In the genomic region with DNA sequence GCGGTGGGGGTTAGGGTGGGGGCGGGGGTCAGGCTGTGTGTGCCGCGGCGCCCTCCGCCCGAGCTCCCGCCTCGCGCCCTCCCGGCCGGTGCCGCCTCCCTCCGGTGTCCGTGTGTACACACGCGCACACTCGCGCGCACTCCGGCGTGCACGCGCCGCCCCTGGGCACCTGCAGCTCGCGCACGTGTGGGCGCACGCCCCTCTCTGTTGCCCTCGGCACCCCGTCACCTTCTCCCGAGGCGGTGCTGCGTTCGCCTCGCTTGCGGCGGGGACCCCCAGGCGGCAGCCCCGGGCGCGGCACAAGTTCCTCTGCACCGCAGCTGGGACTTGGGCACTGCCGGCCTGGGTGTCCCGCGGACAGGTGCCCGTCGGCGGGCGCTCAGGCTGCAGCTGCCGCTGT, we compare ENCODE assay signal across 8 cellular contexts. TPM values are rescaled to one million over a fixed set of nuclear protein-coding genes. Genes with fewer than 3 reads are reported as not detected.
DNase-seq lines count a peak whose midpoint lies in the region; ATAC-seq and TF ChIP-seq lines count a peak whose summit lies in the region.

No MANE protein-coding gene starts in this region.

- H2BK5ac ChIP-seq in trophoblast cell (ENCODE audit: low read depth, low read length, poor library complexity) = no peak overlapping the region

- H3K27ac Mint-ChIP-seq in activated CD8-positive, alpha-beta T cell treated with anti-CD3 and anti-CD28 coated beads for 36 hours = no peak overlapping the region

- no peaks in the 10 kb centered on the region for H3K36me3 ChIP-seq in trophoblast cell (ENCODE audit: control insufficient read depth in 1 of 2, insufficient read depth in 2 of 2, low read length in 2 of 2)

- H3K18ac ChIP-seq in trophoblast cell (ENCODE audit: low read length) = peak overlapping the region; percentile 15

- H3K9ac ChIP-seq in trophoblast cell (ENCODE audit: low read length) = peak overlapping the region; percentile 17

- H3K4me1 ChIP-seq in trophoblast cell (ENCODE audit: control insufficient read depth in 1 of 2, insufficient read depth in 2 of 2, low read length in 2 of 2) = peaks cover 0 to 5% of the 10 kb centered on the region in 2 experiments

- peak overlapping the region; percentile 86 for H3K4me3 ChIP-seq in trophoblast cell (ENCODE audit: low read depth, low read length)

- H3K27ac ChIP-seq in trophoblast cell (ENCODE audit: low read depth, low read length) = no peak overlapping the region

- no peaks in the 10 kb centered on the region for H3K9me3 ChIP-seq in trophoblast cell (ENCODE audit: insufficient read depth, low read depth, low read length)

- no peak for ATAC-seq in activated CD8-positive, alpha-beta T cell treated with anti-CD3 and anti-CD28 coated beads for 36 hours
- ATAC-seq in left cardiac atrium (peak; percentile 56 to 70), GM19035 (IDR thresholded peaks at IDR 0.05; ENCODE audit: unreplicated experiment) (no peak), GM19397 (IDR thresholded peaks at IDR 0.05; ENCODE audit: unreplicated experiment) (no peak)

- TF ChIP-seq CTCF in activated CD8-positive, alpha-beta T cell treated with anti-CD3 and anti-CD28 coated beads for 36 hours (IDR thresholded peaks at IDR 0.05) = no peak

- H3K4me2 ChIP-seq in trophoblast cell (ENCODE audit: low read length) = peak overlapping the region; percentile 98

- H3K23ac ChIP-seq in trophoblast cell (ENCODE audit: low read length) = no peak overlapping the region

- no peak overlapping the region for H4K12ac ChIP-seq in trophoblast cell (ENCODE audit: low read depth, low read length)

- H4K91ac ChIP-seq in trophoblast cell (ENCODE audit: low read depth, low read length) = no peak overlapping the region

- no peak overlapping the region for H3K4ac ChIP-seq in trophoblast cell (ENCODE audit: low read depth, low read length)

- no peaks in the 10 kb centered on the region for H3K79me1 ChIP-seq in trophoblast cell (ENCODE audit: low read length)

- H3K36me3 Mint-ChIP-seq in activated CD8-positive, alpha-beta T cell treated with anti-CD3 and anti-CD28 coated beads for 36 hours (ENCODE audit: low read depth) = no peaks in the 10 kb centered on the region

- no CpG with 5 or more reads among the region's 52 CpGs for WGBS in trophoblast cell (ENCODE audit: extremely low coverage, insufficient coverage, insufficient read length)

- CTCF ChIA-PET in activated CD8-positive, alpha-beta T cell treated with anti-CD3 and anti-CD28 coated beads for 36 hours (lab: Charles Lee) = no interaction called here

- peaks cover 7% of the 10 kb centered on the region for H3K27me3 ChIP-seq in trophoblast cell (ENCODE audit: insufficient read depth, low read length)

- intact Hi-C loops in activated CD8-positive, alpha-beta T cell treated with anti-CD3 and anti-CD28 coated beads for 36 hours (cut with micrococcal nuclease) = no loop called here
- intact Hi-C loops in left cardiac atrium (cut with DNase I) = no loop called here

- peak overlapping the region; percentile 39 for H2AFZ ChIP-seq in trophoblast cell (ENCODE audit: insufficient read depth, low read length, poor library complexity)

- H3K4me3 Mint-ChIP-seq in activated CD8-positive, alpha-beta T cell treated with anti-CD3 and anti-CD28 coated beads for 36 hours = no peak overlapping the region

- no peak overlapping the region for H2BK12ac ChIP-seq in trophoblast cell (ENCODE audit: low read length)

- H3K9me3 Mint-ChIP-seq in activated CD8-positive, alpha-beta T cell treated with anti-CD3 and anti-CD28 coated beads for 36 hours = peaks cover 10% of the 10 kb centered on the region

- peaks cover 19% of the 10 kb centered on the region for H3K27me3 Mint-ChIP-seq in activated CD8-positive, alpha-beta T cell treated with anti-CD3 and anti-CD28 coated beads for 36 hours

- H3K79me2 ChIP-seq in trophoblast cell (ENCODE audit: control insufficient read depth, insufficient read depth, low read length, poor library complexity) = no peaks in the 10 kb centered on the region

- DNase-seq in AG20443 (ENCODE audit: low spot score) (peak; percentile 58), HuH-7 (ENCODE audit: low spot score) (peak; percentile 48), left cardiac atrium (peak; percentile 38), trophoblast cell (peak in 1 of 2 donors; percentile 31), GM19238 (ENCODE audit: insufficient read length, low spot score) (no peak)
- peak; percentile 3 for DNase-seq in activated CD8-positive, alpha-beta T cell treated with anti-CD3 and anti-CD28 coated beads for 36 hours

- H4K8ac ChIP-seq in trophoblast cell (ENCODE audit: low read depth, low read length) = no peak overlapping the region

- H2BK120ac ChIP-seq in trophoblast cell (ENCODE audit: insufficient read depth, low read length, poor library complexity) = no peak overlapping the region

- no peak overlapping the region for H2AK5ac ChIP-seq in trophoblast cell (ENCODE audit: low read length)

- peaks cover 6% of the 10 kb centered on the region for H3K4me1 Mint-ChIP-seq in activated CD8-positive, alpha-beta T cell treated with anti-CD3 and anti-CD28 coated beads for 36 hours (ENCODE audit: low read depth)

- POLR2A ChIA-PET in activated CD8-positive, alpha-beta T cell treated with anti-CD3 and anti-CD28 coated beads for 36 hours (lab: Charles Lee) = interaction anchor here (1.4 kb wide), 1 partner anchor 14 kb away, joined by 3 read pairs; no protein-coding TSS in a partner anchor

- no peak overlapping the region for H3K14ac ChIP-seq in trophoblast cell (ENCODE audit: low read length)

RNA-seq across cellular contexts. Expression of gene MACROD2, which starts 0.5 kb away (rescaled TPM):
- total RNA-seq in activated CD8-positive, alpha-beta T cell treated with anti-CD3 and anti-CD28 coated beads for 36 hours = not detected
- 1 to 10 TPM; 1.3 to 2.6 TPM for total RNA-seq in left cardiac atrium
- 1.2 TPM in 2 replicates for polyA plus RNA-seq in trophoblast cell (2013)

RNA-seq across cellular contexts. Expression of gene SEL1L2, which starts 5.4 kb away (rescaled TPM):
- not detected for total RNA-seq in activated CD8-positive, alpha-beta T cell treated with anti-CD3 and anti-CD28 coated beads for 36 hours
- under 1 TPM in 1 of 2 donors, not detected in 1; 0.91 TPM for total RNA-seq in left cardiac atrium
- not detected in 2 replicates for polyA plus RNA-seq in trophoblast cell (2013)

Comparison
In these comparisons a context has a peak if more than half of its experiments do, and no peak if none do; other contexts are left out.
1. ATAC-seq: peak in left cardiac atrium (2 of 2); none in activated CD8-positive, alpha-beta T cell treated with anti-CD3 and anti-CD28 coated beads for 36 hours (single experiment), GM19035 (single experiment) and GM19397 (single experiment).